21 cellular contexts compared by ENCODE assay signal in genomic region chr9:37715260-37715659, GRCh38.
"Had no signal": no experiment of that assay in that cellular context is flagged by ENCODE, and none has a peak within 500 bp of the region (broad histone marks: within the 10 kb centered on the region; RNA-seq: fewer than 3 reads in every experiment).

No MANE protein-coding gene starts in this region.

- H3K36me3 Mint-ChIP-seq: naive thymus-derived CD4-positive, alpha-beta T cell had no signal

- H3K36me3 ChIP-seq: gastrocnemius medialis, heart right ventricle, neutrophil, spleen, stomach, thoracic aorta, transverse colon had no signal

- DNase-seq: cortex of kidney; dorsolateral prefrontal cortex; effector CD8-positive, alpha-beta T cell; gastrocnemius medialis; heart right ventricle; hypothalamus; left ventricle myocardium superior; mesendoderm; naive thymus-derived CD4-positive, alpha-beta T cell; posterior cingulate gyrus; spleen; stimulated activated CD4-positive, alpha-beta T cell treated with anti-CD3 and anti-CD28 coated beads, Interleukin-15, amount 100 ng/mL, for 24 hours; stimulated activated CD4-positive, alpha-beta T cell treated with anti-CD3 and anti-CD28 coated beads, Interleukin-1b, Interleukin-23, amount 100 ng/mL, for 48 hours; stimulated activated CD4-positive, alpha-beta T cell treated with anti-CD3 and anti-CD28 coated beads, Interleukin-4, amount 100 ng/mL, for 4 hours; stimulated activated naive CD4-positive, alpha-beta T cell; stomach; substantia nigra; transverse colon had no signal

- H3K27me3 ChIP-seq: dorsolateral prefrontal cortex, gastrocnemius medialis, neutrophil, spleen, stomach, transverse colon had no signal

- H3K9me3 Mint-ChIP-seq: central memory CD8-positive, alpha-beta T cell; naive thymus-derived CD4-positive, alpha-beta T cell had no signal

- H3K4me3 Mint-ChIP-seq: central memory CD8-positive, alpha-beta T cell; naive thymus-derived CD4-positive, alpha-beta T cell had no signal

- H3K4me1 Mint-ChIP-seq: central memory CD8-positive, alpha-beta T cell; naive thymus-derived CD4-positive, alpha-beta T cell had no signal

- H3K27ac ChIP-seq: dorsolateral prefrontal cortex, gastrocnemius medialis, heart right ventricle, neutrophil, spleen, stomach, thoracic aorta, transverse colon had no signal

- H3K4me1 ChIP-seq: gastrocnemius medialis, heart right ventricle, spleen, stomach, transverse colon had no signal

- H3K9me3 ChIP-seq: gastrocnemius medialis, heart right ventricle, neutrophil, spleen, stomach, thoracic aorta, transverse colon had no signal

- H3K27ac Mint-ChIP-seq: naive thymus-derived CD4-positive, alpha-beta T cell had no signal

- H3K4me3 ChIP-seq: dorsolateral prefrontal cortex, gastrocnemius medialis, heart right ventricle, spleen, stomach, thoracic aorta, transverse colon had no signal
